Comparison of ENCODE assay signal across 9 cellular contexts in the genomic region with DNA sequence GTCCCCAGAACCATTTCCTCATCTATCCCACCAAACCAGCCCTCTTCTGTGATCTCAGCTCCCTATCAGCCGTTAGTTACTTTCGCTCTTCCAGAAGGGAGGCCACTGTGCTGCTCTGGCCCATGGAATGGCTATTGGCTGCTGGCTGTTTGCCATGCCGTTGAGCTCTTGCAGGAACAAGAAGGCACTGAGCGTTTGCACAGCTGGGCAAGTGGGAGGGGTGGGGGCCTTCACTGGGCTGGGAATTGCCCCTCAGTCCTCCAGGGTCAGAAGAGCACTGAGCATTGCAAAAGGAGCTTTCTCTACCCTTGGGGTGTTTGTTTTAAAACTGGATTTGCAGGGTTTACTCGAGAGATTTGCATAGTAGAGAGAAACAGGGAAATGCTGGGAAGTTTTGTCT.
DNase-seq lines count a peak whose midpoint lies in the region; ATAC-seq and TF ChIP-seq lines count a peak whose summit lies in the region.
"Had no signal": no experiment of that assay in that cellular context is flagged by ENCODE, and none has a peak within 500 bp of the region (broad histone marks: within the 10 kb centered on the region; RNA-seq: fewer than 3 reads in every experiment).

No MANE protein-coding gene starts in this region.

- peak overlapping the region; percentile 73 for H3K4me2 ChIP-seq in PC-9

- intact Hi-C loops in PC-9 (cut with micrococcal nuclease; ENCODE audit: unreplicated experiment) = loop anchor here (1.0 to 5.0 kb wide), 4 partner anchors 34 to 181 kb away; no protein-coding TSS in a partner anchor
- intact Hi-C loops in head of caudate nucleus (cut with DNase I) = no loop called here
- intact Hi-C loops in naive thymus-derived CD4-positive, alpha-beta T cell (cut with micrococcal nuclease) = no loop called here

- no peak for ATAC-seq in HG02840 (IDR thresholded peaks at IDR 0.05; ENCODE audit: low FRiP score, unreplicated experiment)
- ATAC-seq in naive thymus-derived CD4-positive, alpha-beta T cell = no peak

- H3K4me1 Mint-ChIP-seq in HFFc6 (ENCODE audit: low read depth) = peaks cover 17% of the 10 kb centered on the region
- H3K4me1 Mint-ChIP-seq in naive thymus-derived CD4-positive, alpha-beta T cell = peaks cover 1 to 7% (median 3%) of the 10 kb centered on the region in 7 donors

- in situ Hi-C loops in GM13976 (cut with MboI; ENCODE audit: low sequenced_read_pairs, unreplicated experiment) = loop anchor here (25.0 kb wide), 1 partner anchor 186 kb away; no protein-coding TSS in a partner anchor

- no peaks in the 10 kb centered on the region for H3K9me2 ChIP-seq in PC-9 (ENCODE audit: insufficient read depth)

- H3K36me3 Mint-ChIP-seq in HFFc6 (ENCODE audit: low read depth) = peaks cover 40% of the 10 kb centered on the region
- H3K36me3 Mint-ChIP-seq in naive thymus-derived CD4-positive, alpha-beta T cell = peaks cover 0 to 6% (median 0%) of the 10 kb centered on the region in 5 donors

- H3K36me3 ChIP-seq in PC-9 (ENCODE audit: low read depth) (no peaks in the 10 kb centered on the region; the same call in 1 of the 2 replicates), rectal smooth muscle tissue (ENCODE audit: control insufficient read depth, insufficient read depth, low read length) (peaks cover 13% of the 10 kb centered on the region)
- no peaks in the 10 kb centered on the region for H3K36me3 ChIP-seq in naive thymus-derived CD4-positive, alpha-beta T cell (ENCODE audit: control insufficient read depth in 2 of 3, insufficient read depth in 3 of 3, low read length in 3 of 3)

- H3K4me3 ChIP-seq in PC-9 = no peak overlapping the region
- peak overlapping the region; percentile 25 for H3K4me3 ChIP-seq in rectal smooth muscle tissue (ENCODE audit: low read length)
- H3K4me3 ChIP-seq in naive thymus-derived CD4-positive, alpha-beta T cell (ENCODE audit: low read length) = no peak overlapping the region

- no peaks in the 10 kb centered on the region for H4K20me1 ChIP-seq in PC-9 (ENCODE audit: insufficient read depth)

- TF ChIP-seq CTCF in HFFc6 (IDR thresholded peaks at IDR 0.05) (no peak), PC-9 (conservative IDR thresholded peaks at IDR 0.05) (no peak), GM13976 (IDR thresholded peaks at IDR 0.05; ENCODE audit: borderline replicate concordance, control extremely low read depth, extremely low read depth, insufficient read depth, missing control alignments) (no peak)

- H3K4me1 ChIP-seq in PC-9 (replicated peaks; ENCODE audit: insufficient read depth) (peaks cover 62% of the 10 kb centered on the region), rectal smooth muscle tissue (ENCODE audit: control insufficient read depth, insufficient read depth, low read length) (peaks cover 41% of the 10 kb centered on the region)
- H3K4me1 ChIP-seq in naive thymus-derived CD4-positive, alpha-beta T cell (ENCODE audit: control insufficient read depth in 2 of 2, insufficient read depth in 2 of 2, low read length in 2 of 2) = no peaks in the 10 kb centered on the region

- no peak overlapping the region for H2AFZ ChIP-seq in PC-9

- no TSS peak for BruUV-seq in PC-9 (replicated peaks; lab: Mats Ljungman, UMichigan)

- H3K27ac ChIP-seq in PC-9 = peak overlapping the region; percentile 59
- peak overlapping the region; percentile 81 for H3K27ac ChIP-seq in rectal smooth muscle tissue (ENCODE audit: low read depth, low read length)
- no peak overlapping the region for H3K27ac ChIP-seq in naive thymus-derived CD4-positive, alpha-beta T cell (ENCODE audit: low read depth, low read length)

- H3K27me3 ChIP-seq in PC-9 (ENCODE audit: insufficient read depth, low read depth) = no peaks in the 10 kb centered on the region
- no peaks in the 10 kb centered on the region for H3K27me3 ChIP-seq in rectal smooth muscle tissue (ENCODE audit: control insufficient read depth, insufficient read depth, low read length)
- H3K27me3 ChIP-seq in naive thymus-derived CD4-positive, alpha-beta T cell (ENCODE audit: control insufficient read depth in 2 of 2, insufficient read depth in 2 of 2, low read length in 2 of 2) = no peaks in the 10 kb centered on the region

- DNase-seq in HFFc6 (no peak), PC-9 (peak; percentile 88 to 97), head of caudate nucleus (peak; percentile 58 to 90 (median 79)), epidermal melanocyte (ENCODE audit: insufficient read length, low spot score) (no peak), GM13976 (ENCODE audit: low spot score) (no peak)
- DNase-seq in naive thymus-derived CD4-positive, alpha-beta T cell = no peak
- DNase-seq: activated naive CD4-positive, alpha-beta T cell treated with anti-CD3 and anti-CD28 coated beads for 36 hours had no signal

- POLR2A ChIA-PET in PC-9 (lab: Charles Lee; ENCODE audit: unreplicated experiment) = interaction anchor here (0.6 to 0.7 kb wide), 3 partner anchors 85 to 1172 kb away, joined by 3 to 18 read pairs (median 6); no protein-coding TSS in a partner anchor
- POLR2A ChIA-PET in naive thymus-derived CD4-positive, alpha-beta T cell (lab: Charles Lee) = interaction anchor here (0.9 kb wide), 1 partner anchor 104 kb away, joined by 3 read pairs; no protein-coding TSS in a partner anchor

- peaks cover 13% of the 10 kb centered on the region for H3K27me3 Mint-ChIP-seq in HFFc6 (ENCODE audit: insufficient read depth)
- H3K27me3 Mint-ChIP-seq in naive thymus-derived CD4-positive, alpha-beta T cell = no peaks in the 10 kb centered on the region

- CTCF ChIA-PET in PC-9 (lab: Charles Lee) = no interaction called here
- CTCF ChIA-PET in naive thymus-derived CD4-positive, alpha-beta T cell (lab: Charles Lee) = no interaction called here

- no peaks in the 10 kb centered on the region for H3K9me3 ChIP-seq in PC-9 (ENCODE audit: insufficient read depth, low read depth)
- no peaks in the 10 kb centered on the region for H3K9me3 ChIP-seq in naive thymus-derived CD4-positive, alpha-beta T cell (ENCODE audit: control insufficient read depth in 2 of 3, low read length in 3 of 3)

- H3K9me3 Mint-ChIP-seq in HFFc6 = no peaks in the 10 kb centered on the region
- H3K9me3 Mint-ChIP-seq in naive thymus-derived CD4-positive, alpha-beta T cell = no peaks in the 10 kb centered on the region
- H3K9me3 Mint-ChIP-seq: activated naive CD4-positive, alpha-beta T cell treated with anti-CD3 and anti-CD28 coated beads for 36 hours had no signal

- H3K27ac Mint-ChIP-seq in HFFc6 = 0 out of 2 replicates have a peak overlapping the region, but pooled peaks have one; percentile 1
- peak overlapping the region in 1 of 9 donors; percentile 42 for H3K27ac Mint-ChIP-seq in naive thymus-derived CD4-positive, alpha-beta T cell
- H3K27ac Mint-ChIP-seq: activated naive CD4-positive, alpha-beta T cell treated with anti-CD3 and anti-CD28 coated beads for 36 hours had no signal

- H3F3A ChIP-seq in PC-9 (ENCODE audit: insufficient read depth, low read depth) = peaks cover 17% of the 10 kb centered on the region; the same call in 1 of the 2 replicates

- H3K9ac ChIP-seq in rectal smooth muscle tissue (ENCODE audit: low read length) = no peak overlapping the region

- no peak overlapping the region for H3K4me3 Mint-ChIP-seq in HFFc6
- H3K4me3 Mint-ChIP-seq in naive thymus-derived CD4-positive, alpha-beta T cell = no peak overlapping the region
- H3K4me3 Mint-ChIP-seq: activated naive CD4-positive, alpha-beta T cell treated with anti-CD3 and anti-CD28 coated beads for 36 hours had no signal

- H3K79me2 ChIP-seq in PC-9 (ENCODE audit: low read depth) = peaks cover 11% of the 10 kb centered on the region; the same call in 1 of the 2 replicates

Comparison
In these comparisons a context has a peak if more than half of its experiments do, and no peak if none do; other contexts are left out.
1. DNase-seq: peak in PC-9 (2 of 2) and head of caudate nucleus (42 of 42); none in HFFc6 (single experiment), epidermal melanocyte (single experiment), GM13976 (single experiment) and naive thymus-derived CD4-positive, alpha-beta T cell (0 of 9).